In genomic region chr4:154292589-154292988, GRCh38 we compare ENCODE assay signal across 12 cellular contexts.
"Had no signal": no experiment of that assay in that cellular context is flagged by ENCODE, and none has a peak within 500 bp of the region (broad histone marks: within the 10 kb centered on the region; RNA-seq: fewer than 3 reads in every experiment).

No MANE protein-coding gene starts in this region.

- H3K9me3 ChIP-seq: upper lobe of right lung had no signal

- H3K4me3 ChIP-seq: coronary artery, heart left ventricle, sigmoid colon, upper lobe of right lung had no signal

- ATAC-seq: activated T-helper 17 cell treated with anti-CD3 and anti-CD28 coated beads, Interleukin-2, amount 50 U/mL, for 72 hours; heart left ventricle; left ventricle myocardium superior; upper lobe of right lung had no signal

- H3K27me3 ChIP-seq: heart left ventricle, sigmoid colon, upper lobe of right lung had no signal

- DNase-seq: activated naive CD4-positive, alpha-beta T cell treated with anti-CD3 and anti-CD28 coated beads, Interleukin-2, amount 10 ng/mL, durations not matched to agents 7 days and 5 days; activated T-cell treated with anti-CD3 and anti-CD28 coated beads for 4 hours; caudate nucleus; effector CD4-positive, alpha-beta T cell; heart left ventricle; left ventricle myocardium superior; sigmoid colon; stimulated activated CD4-positive, alpha-beta T cell treated with anti-CD3 and anti-CD28 coated beads, Interleukin-4, amount 100 ng/mL, for 24 hours; T-helper 9 cell; upper lobe of right lung had no signal

- H3K36me3 ChIP-seq: heart left ventricle, sigmoid colon, upper lobe of right lung had no signal

- H3K27ac ChIP-seq: coronary artery, heart left ventricle, sigmoid colon, upper lobe of right lung had no signal

- H3K4me1 ChIP-seq: heart left ventricle, sigmoid colon, upper lobe of right lung had no signal
